Comparison of ENCODE assay signal across 18 cellular contexts in the genomic region with DNA sequence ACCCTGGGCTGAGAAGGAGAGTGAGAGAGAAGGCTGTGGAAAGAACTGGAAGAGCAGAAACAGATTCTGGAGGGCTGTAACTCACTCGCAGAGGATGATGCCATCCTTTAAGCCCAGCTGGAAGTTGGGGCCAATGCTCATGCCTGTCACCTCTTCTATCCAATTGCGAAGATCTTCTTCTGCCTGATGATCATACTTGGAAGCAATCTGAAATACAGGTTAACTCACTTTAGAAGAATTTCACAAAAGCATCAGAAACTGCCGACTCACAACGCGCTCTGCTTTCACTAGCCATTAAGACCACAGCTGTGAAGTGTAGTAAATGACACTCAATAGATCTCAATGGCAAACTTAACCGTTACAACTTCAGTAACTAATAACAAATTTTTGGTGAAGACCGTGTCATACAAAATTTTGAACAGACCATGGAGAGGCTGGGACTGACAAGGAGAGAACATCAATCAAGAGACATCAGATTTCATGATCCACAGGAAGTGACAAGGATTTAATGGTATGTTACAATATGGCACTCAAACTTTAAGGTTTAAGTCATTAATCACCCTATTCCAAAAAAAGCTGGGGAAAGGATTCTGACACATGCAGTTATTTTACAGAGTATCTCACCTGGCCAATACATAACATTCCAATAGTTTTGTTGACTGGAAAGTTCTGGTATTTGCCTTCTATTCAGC. TPM values are rescaled to one million over a fixed set of nuclear protein-coding genes. Genes with fewer than 3 reads are reported as not detected.
DNase-seq lines count a peak whose midpoint lies in the region; ATAC-seq and TF ChIP-seq lines count a peak whose summit lies in the region.
"Had no signal": no experiment of that assay in that cellular context is flagged by ENCODE, and none has a peak within 500 bp of the region (broad histone marks: within the 10 kb centered on the region; RNA-seq: fewer than 3 reads in every experiment).

No MANE protein-coding gene starts in this region.

- H3K27me3 ChIP-seq in endodermal cell (ENCODE audit: control insufficient read depth, insufficient read depth, low read length, poor library complexity, severe bottlenecking), result no peaks in the 10 kb centered on the region
- H3K27me3 ChIP-seq: heart right ventricle, suprapubic skin had no signal

- no peak overlapping the region for H3K9ac ChIP-seq in endodermal cell (ENCODE audit: extremely low read depth, low read length, poor library complexity, severe bottlenecking)

- H3K27ac ChIP-seq in endodermal cell (ENCODE audit: low read depth, low read length), result no peak overlapping the region
- H3K27ac ChIP-seq: heart right ventricle, suprapubic skin had no signal

- no peak overlapping the region for H3K4me3 ChIP-seq in AG10803 (ENCODE audit: low read length)
- no peak overlapping the region for H3K4me3 ChIP-seq in endodermal cell (ENCODE audit: low read length)
- H3K4me3 ChIP-seq: heart right ventricle, suprapubic skin had no signal

- ATAC-seq in HG03457 (IDR thresholded peaks at IDR 0.05; ENCODE audit: unreplicated experiment), result no peak
- no peak for ATAC-seq in GM21723 (IDR thresholded peaks at IDR 0.05; ENCODE audit: unreplicated experiment)
- ATAC-seq: heart right ventricle had no signal

- peaks cover 67% of the 10 kb centered on the region for H3K36me3 Mint-ChIP-seq in endodermal cell (ENCODE audit: low read depth)
- peaks cover 63% of the 10 kb centered on the region for H3K36me3 Mint-ChIP-seq in nephron progenitor cell (ENCODE audit: low read depth)
- H3K36me3 Mint-ChIP-seq: activated naive CD8-positive, alpha-beta T cell treated with anti-CD3 and anti-CD28 coated beads for 36 hours; IgD-negative memory B cell had no signal

- H3K4me3 Mint-ChIP-seq in endodermal cell (no peak overlapping the region), nephron progenitor cell (no peak overlapping the region)
- H3K4me3 Mint-ChIP-seq: activated naive CD8-positive, alpha-beta T cell treated with anti-CD3 and anti-CD28 coated beads for 36 hours; central memory CD8-positive, alpha-beta T cell; IgD-negative memory B cell; T-helper 1 cell treated with Interleukin-12 subunit alpha and Interleukin-12 subunit beta and Interleukin-4 antibody, amounts not matched to agents 30 μg/mL and 1 μg/mL, for 36 hours had no signal

- 93 to 97% methylated on average over 7 of the region's 7 CpGs for WGBS in endodermal cell (ENCODE audit: insufficient coverage in 1 of 2, insufficient read length in 1 of 2), 2 experiments

- H3K9me3 Mint-ChIP-seq in endodermal cell, result no peaks in the 10 kb centered on the region
- peaks cover 5% of the 10 kb centered on the region for H3K9me3 Mint-ChIP-seq in nephron progenitor cell
- H3K9me3 Mint-ChIP-seq: activated naive CD8-positive, alpha-beta T cell treated with anti-CD3 and anti-CD28 coated beads for 36 hours; central memory CD8-positive, alpha-beta T cell; T-helper 1 cell treated with Interleukin-12 subunit alpha and Interleukin-12 subunit beta and Interleukin-4 antibody, amounts not matched to agents 30 μg/mL and 1 μg/mL, for 36 hours had no signal

- no peak for TF ChIP-seq CTCF in AG10803 (conservative IDR thresholded peaks at IDR 0.05; ENCODE audit: low read length)
- no peak for TF ChIP-seq CTCF in endodermal cell (conservative IDR thresholded peaks at IDR 0.05)
- no peak for TF ChIP-seq CTCF in nephron progenitor cell (IDR thresholded peaks at IDR 0.05)

- peak overlapping the region; percentile 29 for H3K27ac Mint-ChIP-seq in endodermal cell
- peak overlapping the region; percentile 96 for H3K27ac Mint-ChIP-seq in nephron progenitor cell
- H3K27ac Mint-ChIP-seq: activated naive CD8-positive, alpha-beta T cell treated with anti-CD3 and anti-CD28 coated beads for 36 hours; IgD-negative memory B cell; T-helper 1 cell treated with Interleukin-12 subunit alpha and Interleukin-12 subunit beta and Interleukin-4 antibody, amounts not matched to agents 30 μg/mL and 1 μg/mL, for 36 hours had no signal

- H3K27me3 Mint-ChIP-seq in endodermal cell (ENCODE audit: insufficient read depth) (no peaks in the 10 kb centered on the region), nephron progenitor cell (ENCODE audit: low read depth, poor library complexity) (no peaks in the 10 kb centered on the region)
- H3K27me3 Mint-ChIP-seq: activated naive CD8-positive, alpha-beta T cell treated with anti-CD3 and anti-CD28 coated beads for 36 hours had no signal

- H3K4me1 ChIP-seq in endodermal cell (ENCODE audit: control insufficient read depth, insufficient read depth, low read length), result no peaks in the 10 kb centered on the region

- peaks cover 85% of the 10 kb centered on the region for H3K36me3 ChIP-seq in endodermal cell (ENCODE audit: control insufficient read depth, insufficient read depth, low read length)

- DNase-seq in AG10803 (ENCODE audit: low read depth) (peak; percentile 21), LHCN-M2 (ENCODE audit: low read depth) (peak; percentile 54), endodermal cell (peak; percentile 47), nephron progenitor cell (no peak), dedifferentiated amniotic fluid mesenchymal stem cell (ENCODE audit: extremely low spot score) (no peak), GM19240 (ENCODE audit: insufficient read length, low spot score) (no peak)
- DNase-seq: activated naive CD8-positive, alpha-beta T cell treated with anti-CD3 and anti-CD28 coated beads for 36 hours; heart right ventricle; NCI-H1417; NCI-H510A treated with DMSO at 0.1 percent for 48 hours; nucleus accumbens; stimulated activated CD4-positive, alpha-beta T cell treated with anti-CD3 and anti-CD28 coated beads, Interleukin-12 subunit alpha, Interleukin-12 subunit beta, amount 100 ng/mL, for 4 hours had no signal

- H3K4me1 Mint-ChIP-seq in endodermal cell, result no peaks in the 10 kb centered on the region
- H3K4me1 Mint-ChIP-seq in nephron progenitor cell, result peaks cover 18% of the 10 kb centered on the region
- H3K4me1 Mint-ChIP-seq: activated naive CD8-positive, alpha-beta T cell treated with anti-CD3 and anti-CD28 coated beads for 36 hours; central memory CD8-positive, alpha-beta T cell; IgD-negative memory B cell had no signal

- H3K9me3 ChIP-seq in endodermal cell (ENCODE audit: control insufficient read depth, low read length), result no peaks in the 10 kb centered on the region
- H3K9me3 ChIP-seq: heart right ventricle, suprapubic skin had no signal

RNA-seq across cellular contexts. Expression of gene CNN3, which starts 23.4 kb away (rescaled TPM):
- total RNA-seq in LHCN-M2 (2014; rRNA removed), result 513 and 547 TPM in 2 replicates
- polyA plus RNA-seq in LHCN-M2 (2012), result 664 TPM
- 100 to 1,000 TPM; 275 to 308 TPM for total RNA-seq in endodermal cell
- 390 TPM for polyA plus RNA-seq in endodermal cell (2013, experiment 1 of 2)
- 405 TPM for polyA plus RNA-seq in endodermal cell (2013, experiment 2 of 2)

Comparison
In these comparisons a context has a peak if more than half of its experiments do, and no peak if none do; other contexts are left out.
1. DNase-seq: peak in AG10803 (single experiment), LHCN-M2 (single experiment) and endodermal cell (single experiment); none in nephron progenitor cell (single experiment), dedifferentiated amniotic fluid mesenchymal stem cell (single experiment) and GM19240 (single experiment).